Comparison of ENCODE assay signal across 8 cellular contexts in the genomic region with DNA sequence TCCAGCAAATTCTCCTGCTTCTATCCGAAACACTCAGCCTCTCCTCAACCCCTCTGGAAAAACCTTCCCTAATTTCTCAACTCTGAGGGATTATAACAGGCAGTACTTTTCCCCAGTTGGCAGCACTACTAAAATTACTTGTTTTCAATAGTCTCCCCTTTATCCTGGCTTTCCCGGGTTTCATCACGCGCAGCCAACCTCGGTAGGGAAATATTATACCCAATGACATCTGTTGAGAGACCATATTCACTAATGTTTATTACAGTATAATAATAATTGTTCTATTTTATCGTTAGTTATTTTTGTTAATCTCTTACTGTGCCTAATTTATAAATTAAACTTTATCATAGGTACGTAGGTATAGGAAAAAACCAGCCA. TPM values are rescaled to one million over a fixed set of nuclear protein-coding genes. Genes with fewer than 3 reads are reported as not detected.
DNase-seq lines count a peak whose midpoint lies in the region; ATAC-seq and TF ChIP-seq lines count a peak whose summit lies in the region.

No MANE protein-coding gene starts in this region.

- no peak overlapping the region for H3K27ac ChIP-seq in neural progenitor cell

- H3K9me3 ChIP-seq in NT2/D1 (ENCODE audit: insufficient read depth, low read length) (no peaks in the 10 kb centered on the region), neural progenitor cell (ENCODE audit: low read depth) (no peaks in the 10 kb centered on the region)

- H3K79me2 ChIP-seq in neural progenitor cell (ENCODE audit: low read depth), result peaks cover 45% of the 10 kb centered on the region

- H3K27me3 Mint-ChIP-seq in neural progenitor cell (ENCODE audit: insufficient read depth, low read depth), result peaks cover 2% of the 10 kb centered on the region

- peak overlapping the region; percentile 98 for H2AFZ ChIP-seq in neural progenitor cell (replicated peaks)

- DNase-seq in NT2/D1 (ENCODE audit: low read depth, low spot score) (no peak), epithelial cell of esophagus (ENCODE audit: low read depth) (no peak), neural progenitor cell (ENCODE audit: low spot score) (no peak), H4 (ENCODE audit: low spot score) (no peak), SIG-M5 (lab: John Stamatoyannopoulos, UW) (no peak), GM20000 (ENCODE audit: low spot score) (no peak)
- no peak for DNase-seq in activated CD4-positive, alpha-beta T cell treated with anti-CD3 and anti-CD28 coated beads, Interleukin-2, amount 50 U/mL, for 1 hour

- H3K4me3 Mint-ChIP-seq in neural progenitor cell, result peak overlapping the region; percentile 100

- H4K20me1 ChIP-seq in neural progenitor cell (ENCODE audit: low read depth), result no peaks in the 10 kb centered on the region

- H3K27ac Mint-ChIP-seq in neural progenitor cell, result peak overlapping the region; percentile 53

- H3K9me3 Mint-ChIP-seq in neural progenitor cell, result peaks cover 7% of the 10 kb centered on the region

- H3K4me1 Mint-ChIP-seq in neural progenitor cell, result peaks cover 24% of the 10 kb centered on the region

- TF ChIP-seq CTCF in epithelial cell of esophagus (IDR thresholded peaks at IDR 0.05; ENCODE audit: insufficient read depth, low read depth, low read length, missing control alignments) (no peak), neural progenitor cell (IDR thresholded peaks at IDR 0.05) (no peak), GM20000 (IDR thresholded peaks at IDR 0.05; ENCODE audit: extremely low read depth, missing control alignments) (no peak)

- H3K9ac ChIP-seq in NT2/D1 (ENCODE audit: insufficient read length, low read depth) (peak overlapping the region; percentile 36), neural progenitor cell (peak overlapping the region; percentile 95)

- no peaks in the 10 kb centered on the region for H3K27me3 ChIP-seq in NT2/D1 (ENCODE audit: insufficient read depth, insufficient read length)
- H3K27me3 ChIP-seq in neural progenitor cell, result no peaks in the 10 kb centered on the region

- peak overlapping the region; percentile 95 for H3K4me3 ChIP-seq in NT2/D1 (ENCODE audit: insufficient read length, low read depth)
- peak overlapping the region; percentile 93 for H3K4me3 ChIP-seq in epithelial cell of esophagus (ENCODE audit: low read length)
- H3K4me3 ChIP-seq in neural progenitor cell, result peak overlapping the region; percentile 92

- H3K36me3 Mint-ChIP-seq in neural progenitor cell, result peaks cover 22% of the 10 kb centered on the region

- H3K36me3 ChIP-seq in NT2/D1 (ENCODE audit: insufficient read depth, insufficient read length, low read length) (peaks cover 24% of the 10 kb centered on the region), neural progenitor cell (peaks cover 5% of the 10 kb centered on the region)

- H3K4me1 ChIP-seq in NT2/D1 (ENCODE audit: insufficient read depth, insufficient read length) (no peaks in the 10 kb centered on the region), neural progenitor cell (peaks cover 15% of the 10 kb centered on the region)

- peak overlapping the region; percentile 97 for H3K4me2 ChIP-seq in neural progenitor cell

- no peaks in the 10 kb centered on the region for H3F3A ChIP-seq in neural progenitor cell (ENCODE audit: low read depth)

- peak; percentile 6 for ATAC-seq in GM18907 (IDR thresholded peaks at IDR 0.05; ENCODE audit: unreplicated experiment)

RNA-seq across cellular contexts. Expression of a gene that starts 0.3 kb away (rescaled TPM):
- 45.4 and 56.9 TPM in 2 replicates for total RNA-seq in neural progenitor cell (ENCODE audit: low replicate concordance)
- 18.7 and 20.3 TPM in 2 replicates for total RNA-seq in H4 (2014; rRNA removed; shearing (Covaris generic))
